In genomic region chr17:8222380-8222629, GRCh38 we compare ENCODE assay signal across 8 cellular contexts. TPM values are rescaled to one million over a fixed set of nuclear protein-coding genes. Genes with fewer than 3 reads are reported as not detected.
DNase-seq lines count a peak whose midpoint lies in the region; ATAC-seq and TF ChIP-seq lines count a peak whose summit lies in the region.

No MANE protein-coding gene starts in this region.

- H3K27me3 Mint-ChIP-seq in activated CD4-positive, alpha-beta T cell treated with anti-CD3 and anti-CD28 coated beads for 36 hours: no peaks in the 10 kb centered on the region
- H3K27me3 Mint-ChIP-seq in glutamatergic neuron (ENCODE audit: unreplicated experiment): peaks cover 47% of the 10 kb centered on the region
- H3K27me3 Mint-ChIP-seq in stimulated activated memory B cell treated with anti-CD40 and anti-IgM and Interleukin-4, amounts not matched to agents 10 μg/mL and 1 μg/mL and 100 μg/mL, for 72 hours: no peaks in the 10 kb centered on the region

- POLR2A ChIA-PET in activated CD4-positive, alpha-beta T cell treated with anti-CD3 and anti-CD28 coated beads for 36 hours (lab: Charles Lee): interaction anchor here (0.7 to 4.7 kb wide), 12 partner anchors 11 to 103 kb away, joined by 3 to 45 read pairs (median 8); partner anchors contain the start of genes AURKB, BORCS6 and CTC1
- POLR2A ChIA-PET in GM10248 (lab: Yijun Ruan, JAX): interaction anchor here (0.6 to 3.9 kb wide), 9 partner anchors 10 to 104 kb away, joined by 3 to 27 read pairs (median 5); partner anchors contain the start of genes ALOXE3, AURKB, BORCS6 and CTC1

- peak overlapping the region; percentile 90 for H3K27ac ChIP-seq in VCaP

- intact Hi-C loops in activated CD4-positive, alpha-beta T cell treated with anti-CD3 and anti-CD28 coated beads for 36 hours (cut with DNase I, micrococcal nuclease): loop anchor here (1.0 to 5.0 kb wide), 13 partner anchors 12 to 535 kb away; partner anchors contain the start of genes AURKB (in 1 of the 2), CTC1 (in 1 of the 2), RANGRF (in 1 of the 2) and TP53 (in 1 of the 2)

- peak overlapping the region; percentile 98 for H3K4me3 Mint-ChIP-seq in activated CD4-positive, alpha-beta T cell treated with anti-CD3 and anti-CD28 coated beads for 36 hours
- H3K4me3 Mint-ChIP-seq in glutamatergic neuron (ENCODE audit: unreplicated experiment): peak overlapping the region; percentile 94
- H3K4me3 Mint-ChIP-seq in stimulated activated memory B cell treated with anti-CD40 and anti-IgM and Interleukin-4, amounts not matched to agents 10 μg/mL and 1 μg/mL and 100 μg/mL, for 72 hours: peak overlapping the region; percentile 98

- TF ChIP-seq CTCF in VCaP (conservative IDR thresholded peaks at IDR 0.05) (no peak), glutamatergic neuron (IDR thresholded peaks at IDR 0.05; ENCODE audit: partially characterized antibody, unreplicated experiment) (no peak), GM10248 (IDR thresholded peaks at IDR 0.05; ENCODE audit: control extremely low read depth, extremely low read depth, low read depth, missing control alignments) (no peak)

- peak overlapping the region; percentile 98 for H3K27ac Mint-ChIP-seq in activated CD4-positive, alpha-beta T cell treated with anti-CD3 and anti-CD28 coated beads for 36 hours
- H3K27ac Mint-ChIP-seq in glutamatergic neuron (ENCODE audit: unreplicated experiment): peak overlapping the region; percentile 100
- peak overlapping the region; percentile 98 for H3K27ac Mint-ChIP-seq in stimulated activated memory B cell treated with anti-CD40 and anti-IgM and Interleukin-4, amounts not matched to agents 10 μg/mL and 1 μg/mL and 100 μg/mL, for 72 hours

- peak; percentile 40 for ATAC-seq in activated CD4-positive, alpha-beta T cell treated with anti-CD3 and anti-CD28 coated beads for 36 hours
- peak; percentile 22 for ATAC-seq in HG02938 (IDR thresholded peaks at IDR 0.05; ENCODE audit: unreplicated experiment)
- peak; percentile 68 for ATAC-seq in stimulated activated memory B cell treated with anti-CD40 and anti-IgM and Interleukin-4, amounts not matched to agents 10 μg/mL and 1 μg/mL and 100 μg/mL, for 72 hours

- H3K4me1 Mint-ChIP-seq in activated CD4-positive, alpha-beta T cell treated with anti-CD3 and anti-CD28 coated beads for 36 hours: peaks cover 49% of the 10 kb centered on the region
- peaks cover 12% of the 10 kb centered on the region for H3K4me1 Mint-ChIP-seq in glutamatergic neuron (ENCODE audit: low read depth, unreplicated experiment)
- peaks cover 52% of the 10 kb centered on the region for H3K4me1 Mint-ChIP-seq in stimulated activated memory B cell treated with anti-CD40 and anti-IgM and Interleukin-4, amounts not matched to agents 10 μg/mL and 1 μg/mL and 100 μg/mL, for 72 hours

- CTCF ChIA-PET in activated CD4-positive, alpha-beta T cell treated with anti-CD3 and anti-CD28 coated beads for 36 hours (lab: Charles Lee): interaction anchor here (1.2 to 5.4 kb wide), 13 partner anchors 12 to 162 kb away, joined by 3 to 48 read pairs (median 8); partner anchors contain the start of genes ALOXE3, AURKB, BORCS6 and HES7
- CTCF ChIA-PET in GM10248 (lab: Yijun Ruan, JAX): interaction anchor here (1.0 to 7.0 kb wide), 12 partner anchors 8 to 161 kb away, joined by 3 to 42 read pairs (median 5); partner anchors contain the start of genes ALOXE3, AURKB, BORCS6 and CTC1

- H3K36me3 Mint-ChIP-seq in activated CD4-positive, alpha-beta T cell treated with anti-CD3 and anti-CD28 coated beads for 36 hours (ENCODE audit: low read depth): peaks cover 30% of the 10 kb centered on the region
- peaks cover 20% of the 10 kb centered on the region for H3K36me3 Mint-ChIP-seq in glutamatergic neuron (ENCODE audit: unreplicated experiment)
- peaks cover 11% of the 10 kb centered on the region for H3K36me3 Mint-ChIP-seq in stimulated activated memory B cell treated with anti-CD40 and anti-IgM and Interleukin-4, amounts not matched to agents 10 μg/mL and 1 μg/mL and 100 μg/mL, for 72 hours

- DNase-seq in activated CD4-positive, alpha-beta T cell treated with anti-CD3 and anti-CD28 coated beads for 36 hours: no peak
- no peak for DNase-seq in activated CD4-positive, alpha-beta T cell treated with anti-CD3 and anti-CD28 coated beads, Interleukin-2, amount 50 U/mL, for 1 hour
- DNase-seq in glutamatergic neuron: no peak
- no peak for DNase-seq in COLO668 (lab: John Stamatoyannopoulos, UW; ENCODE audit: unreplicated experiment)
- DNase-seq in GM10248 (ENCODE audit: extremely low spot score): no peak

- no peaks in the 10 kb centered on the region for H3K9me3 Mint-ChIP-seq in activated CD4-positive, alpha-beta T cell treated with anti-CD3 and anti-CD28 coated beads for 36 hours (ENCODE audit: low read depth)
- H3K9me3 Mint-ChIP-seq in glutamatergic neuron (ENCODE audit: unreplicated experiment): peaks cover 56% of the 10 kb centered on the region
- H3K9me3 Mint-ChIP-seq in stimulated activated memory B cell treated with anti-CD40 and anti-IgM and Interleukin-4, amounts not matched to agents 10 μg/mL and 1 μg/mL and 100 μg/mL, for 72 hours: no peaks in the 10 kb centered on the region

RNA-seq across cellular contexts. Expression of gene AURKB, which starts 11.9 kb away (rescaled TPM):
- 100 to 1,000 TPM; 173 to 226 TPM for total RNA-seq in activated CD4-positive, alpha-beta T cell treated with anti-CD3 and anti-CD28 coated beads for 36 hours
- 17.3 TPM for total RNA-seq in glutamatergic neuron (ENCODE audit: unreplicated experiment)

RNA-seq across cellular contexts. Expression of gene CTC1, which starts 25.6 kb away (rescaled TPM):
- total RNA-seq in activated CD4-positive, alpha-beta T cell treated with anti-CD3 and anti-CD28 coated beads for 36 hours: 10 to 100 TPM; 49.3 to 57.9 TPM
- total RNA-seq in glutamatergic neuron (ENCODE audit: unreplicated experiment): 85.3 TPM

RNA-seq across cellular contexts. Expression of gene PFAS, which starts 26.8 kb away (rescaled TPM):
- total RNA-seq in activated CD4-positive, alpha-beta T cell treated with anti-CD3 and anti-CD28 coated beads for 36 hours: 100 to 1,000 TPM; 113 to 141 TPM
- total RNA-seq in glutamatergic neuron (ENCODE audit: unreplicated experiment): 74.6 TPM

RNA-seq across cellular contexts. Expression of gene BORCS6, which starts 32.3 kb away (rescaled TPM):
- 1 to 10 TPM; 3.9 to 4.5 TPM for total RNA-seq in activated CD4-positive, alpha-beta T cell treated with anti-CD3 and anti-CD28 coated beads for 36 hours
- 14.2 TPM for total RNA-seq in glutamatergic neuron (ENCODE audit: unreplicated experiment)

RNA-seq across cellular contexts. Expression of gene TMEM107, which starts 46.1 kb away (rescaled TPM):
- 10 to 100 TPM; 24.0 to 34.4 TPM for total RNA-seq in activated CD4-positive, alpha-beta T cell treated with anti-CD3 and anti-CD28 coated beads for 36 hours
- total RNA-seq in glutamatergic neuron (ENCODE audit: unreplicated experiment): 12.8 TPM
